In genomic region chr22:25081409-25081824, GRCh38 we compare ENCODE assay signal across 8 cellular contexts.
DNase-seq lines count a peak whose midpoint lies in the region; ATAC-seq and TF ChIP-seq lines count a peak whose summit lies in the region.

No MANE protein-coding gene starts in this region.

- no peak overlapping the region for H3K27ac ChIP-seq in heart right ventricle

- no peaks in the 10 kb centered on the region for H3K36me3 ChIP-seq in heart right ventricle

- H3K4me1 Mint-ChIP-seq in activated T-helper 2 cell treated with anti-CD3 and anti-CD28 coated beads, Interferon-gamma antibody, Interleukin-2, Interleukin-4, amounts not matched to agents 10 μg/mL and 5 μg/mL and 100 μg/mL, durations not matched to agents 14 hours and 24 hours and 36 hours (ENCODE audit: low read depth): peaks cover 67% of the 10 kb centered on the region

- ATAC-seq in heart right ventricle (peak in 4 of 8 donors; percentile 29 to 44 (median 35)), HG03135 (IDR thresholded peaks at IDR 0.05; ENCODE audit: unreplicated experiment) (no peak)

- peak overlapping the region; percentile 62 for H3K27ac Mint-ChIP-seq in activated T-helper 2 cell treated with anti-CD3 and anti-CD28 coated beads, Interferon-gamma antibody, Interleukin-2, Interleukin-4, amounts not matched to agents 10 μg/mL and 5 μg/mL and 100 μg/mL, durations not matched to agents 14 hours and 24 hours and 36 hours

- no peak overlapping the region for H3K4me3 Mint-ChIP-seq in activated T-helper 2 cell treated with anti-CD3 and anti-CD28 coated beads, Interferon-gamma antibody, Interleukin-2, Interleukin-4, amounts not matched to agents 10 μg/mL and 5 μg/mL and 100 μg/mL, durations not matched to agents 14 hours and 24 hours and 36 hours (ENCODE audit: low read depth)

- no peaks in the 10 kb centered on the region for H3K27me3 Mint-ChIP-seq in activated T-helper 2 cell treated with anti-CD3 and anti-CD28 coated beads, Interferon-gamma antibody, Interleukin-2, Interleukin-4, amounts not matched to agents 10 μg/mL and 5 μg/mL and 100 μg/mL, durations not matched to agents 14 hours and 24 hours and 36 hours (ENCODE audit: low read depth)

- no peak overlapping the region for H3K4me3 ChIP-seq in heart right ventricle

- H3K36me3 Mint-ChIP-seq in activated T-helper 2 cell treated with anti-CD3 and anti-CD28 coated beads, Interferon-gamma antibody, Interleukin-2, Interleukin-4, amounts not matched to agents 10 μg/mL and 5 μg/mL and 100 μg/mL, durations not matched to agents 14 hours and 24 hours and 36 hours (ENCODE audit: low read depth): peaks cover 4% of the 10 kb centered on the region

- intact Hi-C loops in activated T-helper 2 cell treated with anti-CD3 and anti-CD28 coated beads, Interferon-gamma antibody, Interleukin-2, Interleukin-4, amounts not matched to agents 10 μg/mL and 5 μg/mL and 100 μg/mL, durations not matched to agents 14 hours and 24 hours and 36 hours (cut with micrococcal nuclease): loop anchor here (5.0 kb wide), 1 partner anchor 91 kb away; no protein-coding TSS in a partner anchor
- intact Hi-C loops in heart right ventricle (cut with DNase I): loop anchor here in 3 of 10 donors (5.0 to 10.0 kb wide), 2 partner anchors 91 to 93 kb away; no protein-coding TSS in a partner anchor

- WGBS in heart right ventricle, 2 donors: 17 to 39% methylated on average over 3 of the region's 3 CpGs

- H3K27me3 ChIP-seq in heart right ventricle: no peaks in the 10 kb centered on the region

- DNase-seq in SKM-1 treated with dmso at 0.1 percent for 144 hours (lab: John Stamatoyannopoulos, UW; ENCODE audit: unreplicated experiment): peak; percentile 27
- DNase-seq in SKM-1 (lab: John Stamatoyannopoulos, UW; ENCODE audit: unreplicated experiment): no peak
- DNase-seq in NCI-H1694 treated with DMSO at 0.1 percent for 48 hours (lab: John Stamatoyannopoulos, UW): peak; percentile 31
- peak; percentile 32 for DNase-seq in activated T-helper 2 cell treated with anti-CD3 and anti-CD28 coated beads, Interferon-gamma antibody, Interleukin-2, Interleukin-4, amounts not matched to agents 10 μg/mL and 5 μg/mL and 100 μg/mL, durations not matched to agents 14 hours and 24 hours and 36 hours (ENCODE audit: low spot score)
- DNase-seq in heart right ventricle: no peak
- peak in 2 of 3 experiments; percentile 25 to 53 for DNase-seq in stimulated activated CD4-positive, alpha-beta T cell treated with anti-CD3 and anti-CD28 coated beads, TNF-alpha, amount 100 ng/mL, for 24 hours (ENCODE audit: low read depth in 3 of 3)
- DNase-seq in NCI-H187 treated with DMSO at 0.1 percent for 48 hours (lab: John Stamatoyannopoulos, UW): no peak

- H3K9me3 Mint-ChIP-seq in activated T-helper 2 cell treated with anti-CD3 and anti-CD28 coated beads, Interferon-gamma antibody, Interleukin-2, Interleukin-4, amounts not matched to agents 10 μg/mL and 5 μg/mL and 100 μg/mL, durations not matched to agents 14 hours and 24 hours and 36 hours: no peaks in the 10 kb centered on the region

- peaks cover 0 to 5% (median 0%) of the 10 kb centered on the region in 11 donors for H3K9me3 ChIP-seq in heart right ventricle

- peak; percentile 18 to 66 (median 57) for TF ChIP-seq CTCF in heart right ventricle (IDR thresholded peaks at IDR 0.05)

- H3K4me1 ChIP-seq in heart right ventricle: peaks cover 0 to 51% (median 15%) of the 10 kb centered on the region in 9 donors

Comparison
In these comparisons a context has a peak if more than half of its experiments do, and no peak if none do; other contexts are left out.
1. DNase-seq: peak in SKM-1 treated with dmso at 0.1 percent for 144 hours (single experiment), NCI-H1694 treated with DMSO at 0.1 percent for 48 hours (single experiment), activated T-helper 2 cell treated with anti-CD3 and anti-CD28 coated beads, Interferon-gamma antibody, Interleukin-2, Interleukin-4, amounts not matched to agents 10 μg/mL and 5 μg/mL and 100 μg/mL, durations not matched to agents 14 hours and 24 hours and 36 hours (single experiment) and stimulated activated CD4-positive, alpha-beta T cell treated with anti-CD3 and anti-CD28 coated beads, TNF-alpha, amount 100 ng/mL, for 24 hours (2 of 3); none in SKM-1 (single experiment), heart right ventricle (0 of 2) and NCI-H187 treated with DMSO at 0.1 percent for 48 hours (single experiment).